ENCODE assay signal across 8 cellular contexts in genomic region chr13:36999054-36999927, GRCh38. TPM values are rescaled to one million over a fixed set of nuclear protein-coding genes. Genes with fewer than 3 reads are reported as not detected.
DNase-seq lines count a peak whose midpoint lies in the region; FAIRE-seq and TF ChIP-seq lines count a peak whose summit lies in the region.

ALG5 (minus strand) TSS chr13:36999340; CDS start chr13:36999300, 40 bp downstream.

- intact Hi-C loops in activated naive CD4-positive, alpha-beta T cell treated with anti-CD3 and anti-CD28 coated beads for 36 hours (cut with micrococcal nuclease), result loop anchor here (1.0 to 5.0 kb wide), 3 partner anchors 70 to 180 kb away; partner anchors contain the start of genes RFXAP and SMAD9

- H3K9me3 Mint-ChIP-seq in activated naive CD4-positive, alpha-beta T cell treated with anti-CD3 and anti-CD28 coated beads for 36 hours, result no peaks in the 10 kb centered on the region

- no peaks in the 10 kb centered on the region for H3K27me3 Mint-ChIP-seq in activated naive CD4-positive, alpha-beta T cell treated with anti-CD3 and anti-CD28 coated beads for 36 hours (ENCODE audit: low read depth)

- H3K36me3 Mint-ChIP-seq in activated naive CD4-positive, alpha-beta T cell treated with anti-CD3 and anti-CD28 coated beads for 36 hours (ENCODE audit: low read depth), result peaks cover 36% of the 10 kb centered on the region

- FAIRE-seq in frontal cortex (lab: Jason Lieb, UNC), result no peak

- H3K4me3 ChIP-seq in GM08714 (ENCODE audit: low read length), result peak within 1 kb of the TSS; percentile 90

- POLR2A ChIA-PET in HEK293T (lab: Yijun Ruan, JAX), result interaction anchor here (1.0 to 2.5 kb wide), 7 partner anchors 20 to 181 kb away, joined by 3 to 16 read pairs (median 6); partner anchors contain the start of gene RFXAP

- H3K27ac Mint-ChIP-seq in activated naive CD4-positive, alpha-beta T cell treated with anti-CD3 and anti-CD28 coated beads for 36 hours, result peak within 1 kb of the TSS; percentile 100

- peak; percentile 85 for DNase-seq in HEK293T (ENCODE audit: extremely low spot score)
- DNase-seq in MV-4-11 (lab: John Stamatoyannopoulos, UW), result peak; percentile 78
- DNase-seq in SK-N-DZ (ENCODE audit: low spot score), result peak; percentile 88
- DNase-seq in activated naive CD4-positive, alpha-beta T cell treated with anti-CD3 and anti-CD28 coated beads for 36 hours, result peak; percentile 90
- peak; percentile 84 to 87 for DNase-seq in frontal cortex (ENCODE audit: low spot score in 2 of 2)
- DNase-seq in nucleus accumbens (lab: John Stamatoyannopoulos, UW), result peak; percentile 34 to 95 (median 86)
- DNase-seq in superior temporal gyrus (ENCODE audit: extremely low spot score), result peak; percentile 94

- H3K4me3 Mint-ChIP-seq in activated naive CD4-positive, alpha-beta T cell treated with anti-CD3 and anti-CD28 coated beads for 36 hours, result peak within 1 kb of the TSS; percentile 100

- CTCF ChIA-PET in HEK293T (lab: Yijun Ruan, JAX), result interaction anchor here (0.7 kb wide), 2 partner anchors 70 to 492 kb away, joined by 3 read pairs; no protein-coding TSS in a partner anchor
- CTCF ChIA-PET in activated naive CD4-positive, alpha-beta T cell treated with anti-CD3 and anti-CD28 coated beads for 36 hours (lab: Charles Lee), result interaction anchor here (1.0 to 1.4 kb wide), 3 partner anchors 10 to 656 kb away, joined by 3 to 5 read pairs (median 4); no protein-coding TSS in a partner anchor

- peaks cover 42% of the 10 kb centered on the region for H3K4me1 Mint-ChIP-seq in activated naive CD4-positive, alpha-beta T cell treated with anti-CD3 and anti-CD28 coated beads for 36 hours (ENCODE audit: low read depth)

TF ChIP-seq in HEK293T, 16 proteins besides CTCF, POLR2A, EP300 and RAD21:
- TF ChIP-seq ELF4 (IDR thresholded peaks at IDR 0.05), result no peak
- no peak for TF ChIP-seq FOXM1 (IDR thresholded peaks at IDR 0.05; ENCODE audit: borderline replicate concordance)
- TF ChIP-seq ARNT (IDR thresholded peaks at IDR 0.05), result peak; percentile 81
- TF ChIP-seq L3MBTL2 (conservative IDR thresholded peaks at IDR 0.05), result no peak

RNA-seq across cellular contexts. Expression of gene ALG5, which starts in this region (rescaled TPM):
- polyA plus RNA-seq in SK-N-DZ (2014; cell fraction: cytosol; rRNA removed), result 63.3 and 71.1 TPM in 2 replicates
- 38.2 and 50.7 TPM in 2 replicates for polyA plus RNA-seq in SK-N-DZ (2014; cell fraction: nucleus; rRNA removed)
- 10 to 100 TPM; 17.5 to 20.8 TPM for total RNA-seq in activated naive CD4-positive, alpha-beta T cell treated with anti-CD3 and anti-CD28 coated beads for 36 hours
- 21.2 TPM for total RNA-seq in frontal cortex

Comparison
In these comparisons a context has a peak if more than half of its experiments do, and no peak if none do; other contexts are left out.
1. Peak in every context shown above with its lines: DNase-seq and H3K4me3 ChIP-seq.